Comparison of ENCODE assay signal across 1 cellular context in the genomic region with DNA sequence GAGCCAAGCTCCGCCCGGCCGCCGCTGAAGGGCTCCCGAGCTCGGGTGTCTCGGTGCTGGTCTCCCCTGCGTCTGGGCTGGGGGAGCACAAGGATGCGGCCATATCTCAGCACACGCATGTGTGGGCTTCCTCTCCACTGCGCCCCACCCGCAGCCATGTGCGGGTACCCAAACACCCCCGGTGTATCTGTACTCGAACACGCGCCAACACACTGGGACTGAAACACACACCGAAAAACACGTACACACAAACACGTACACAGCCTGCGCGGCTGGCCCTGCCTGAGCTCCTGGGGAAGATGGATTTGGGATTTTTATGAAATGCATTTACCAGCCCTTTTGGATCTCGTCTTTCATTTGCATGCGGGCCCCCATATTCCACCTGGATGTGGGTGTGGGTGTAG.
TF ChIP-seq lines count a peak whose summit lies in the region.

No MANE protein-coding gene starts in this region.

TF ChIP-seq in liver, 16 proteins besides CTCF, POLR2A, EP300 and RAD21 (continued from another document):
- TF ChIP-seq, protein P1, sequence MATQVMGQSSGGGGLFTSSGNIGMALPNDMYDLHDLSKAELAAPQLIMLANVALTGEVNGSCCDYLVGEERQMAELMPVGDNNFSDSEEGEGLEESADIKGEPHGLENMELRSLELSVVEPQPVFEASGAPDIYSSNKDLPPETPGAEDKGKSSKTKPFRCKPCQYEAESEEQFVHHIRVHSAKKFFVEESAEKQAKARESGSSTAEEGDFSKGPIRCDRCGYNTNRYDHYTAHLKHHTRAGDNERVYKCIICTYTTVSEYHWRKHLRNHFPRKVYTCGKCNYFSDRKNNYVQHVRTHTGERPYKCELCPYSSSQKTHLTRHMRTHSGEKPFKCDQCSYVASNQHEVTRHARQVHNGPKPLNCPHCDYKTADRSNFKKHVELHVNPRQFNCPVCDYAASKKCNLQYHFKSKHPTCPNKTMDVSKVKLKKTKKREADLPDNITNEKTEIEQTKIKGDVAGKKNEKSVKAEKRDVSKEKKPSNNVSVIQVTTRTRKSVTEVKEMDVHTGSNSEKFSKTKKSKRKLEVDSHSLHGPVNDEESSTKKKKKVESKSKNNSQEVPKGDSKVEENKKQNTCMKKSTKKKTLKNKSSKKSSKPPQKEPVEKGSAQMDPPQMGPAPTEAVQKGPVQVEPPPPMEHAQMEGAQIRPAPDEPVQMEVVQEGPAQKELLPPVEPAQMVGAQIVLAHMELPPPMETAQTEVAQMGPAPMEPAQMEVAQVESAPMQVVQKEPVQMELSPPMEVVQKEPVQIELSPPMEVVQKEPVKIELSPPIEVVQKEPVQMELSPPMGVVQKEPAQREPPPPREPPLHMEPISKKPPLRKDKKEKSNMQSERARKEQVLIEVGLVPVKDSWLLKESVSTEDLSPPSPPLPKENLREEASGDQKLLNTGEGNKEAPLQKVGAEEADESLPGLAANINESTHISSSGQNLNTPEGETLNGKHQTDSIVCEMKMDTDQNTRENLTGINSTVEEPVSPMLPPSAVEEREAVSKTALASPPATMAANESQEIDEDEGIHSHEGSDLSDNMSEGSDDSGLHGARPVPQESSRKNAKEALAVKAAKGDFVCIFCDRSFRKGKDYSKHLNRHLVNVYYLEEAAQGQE (IDR thresholded peaks at IDR 0.05): no peak
